In the genomic region with DNA sequence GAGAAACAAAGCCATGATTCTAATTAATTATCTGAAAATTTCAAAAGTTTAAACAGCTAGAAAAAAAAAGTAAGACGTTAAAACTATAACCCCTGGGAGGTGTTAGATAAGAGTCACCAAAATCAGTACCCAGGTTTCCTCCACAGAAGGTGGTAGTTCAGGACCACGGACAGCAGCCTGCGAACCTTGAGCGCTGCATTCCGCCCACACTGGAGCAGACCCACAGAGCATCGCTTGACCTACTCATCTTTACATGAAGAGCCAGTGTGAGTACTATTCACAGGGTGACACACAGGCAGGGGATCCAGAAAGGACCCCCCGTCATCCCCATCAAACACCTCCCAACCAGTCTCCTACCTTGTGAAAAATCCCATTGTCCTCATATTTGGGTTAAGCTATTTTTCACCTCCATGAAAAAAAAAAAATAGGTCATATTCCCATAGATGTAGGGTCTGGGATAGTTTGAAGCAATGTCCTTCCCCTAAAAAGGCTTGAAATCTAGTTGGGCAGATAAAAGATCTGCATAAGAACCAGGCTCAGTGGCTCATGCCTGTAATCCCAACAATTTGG, we compare ENCODE assay signal across 9 cellular contexts. TPM values are rescaled to one million over a fixed set of nuclear protein-coding genes. Genes with fewer than 3 reads are reported as not detected.
DNase-seq lines count a peak whose midpoint lies in the region; ATAC-seq and TF ChIP-seq lines count a peak whose summit lies in the region.
"Had no signal": no experiment of that assay in that cellular context is flagged by ENCODE, and none has a peak within 500 bp of the region (broad histone marks: within the 10 kb centered on the region; RNA-seq: fewer than 3 reads in every experiment).

No MANE protein-coding gene starts in this region.

- no peak for ATAC-seq in HG02970 (IDR thresholded peaks at IDR 0.05; ENCODE audit: low FRiP score, unreplicated experiment)

- intact Hi-C loops in Calu3 (cut with micrococcal nuclease; ENCODE audit: unreplicated experiment) = no loop called here
- intact Hi-C loops in activated naive CD4-positive, alpha-beta T cell treated with anti-CD3 and anti-CD28 coated beads for 36 hours (cut with micrococcal nuclease) = loop anchor here (1.0 kb wide), 1 partner anchor 9 kb away; a partner anchor contains a TSS

- no peak for TF ChIP-seq CTCF in Calu3 (IDR thresholded peaks at IDR 0.05; ENCODE audit: unreplicated experiment)

- peaks cover 66% of the 10 kb centered on the region for H3K27me3 Mint-ChIP-seq in Calu3 (ENCODE audit: unreplicated experiment)
- H3K27me3 Mint-ChIP-seq in activated naive CD4-positive, alpha-beta T cell treated with anti-CD3 and anti-CD28 coated beads for 36 hours (ENCODE audit: low read depth) = peaks cover 5% of the 10 kb centered on the region

- peak; percentile 37 for DNase-seq in Calu3
- peak; percentile 22 for DNase-seq in LoVo (ENCODE audit: low spot score)
- peak; percentile 69 for DNase-seq in activated naive CD4-positive, alpha-beta T cell treated with anti-CD3 and anti-CD28 coated beads for 36 hours
- DNase-seq in mucosa of gallbladder (ENCODE audit: low spot score) = peak; percentile 40
- no peak for DNase-seq in glomerular visceral epithelial cell (ENCODE audit: extremely low spot score)
- no peak for DNase-seq in NCI-H446 treated with DMSO at 0.1 percent for 48 hours (lab: John Stamatoyannopoulos, UW)
- DNase-seq in GOT3 (lab: John Stamatoyannopoulos, UW) = no peak
- DNase-seq: SHP77 treated with DMSO at 0.1 percent for 48 hours had no signal

- no TSS peak for BruUV-seq in Calu3 (replicated peaks; lab: Mats Ljungman, UMichigan)

- H3K9me3 Mint-ChIP-seq in Calu3 (ENCODE audit: low read depth, unreplicated experiment) = no peaks in the 10 kb centered on the region
- no peaks in the 10 kb centered on the region for H3K9me3 Mint-ChIP-seq in activated naive CD4-positive, alpha-beta T cell treated with anti-CD3 and anti-CD28 coated beads for 36 hours

- H3K4me3 Mint-ChIP-seq in Calu3 (ENCODE audit: low read depth, unreplicated experiment) = no peak overlapping the region
- H3K4me3 Mint-ChIP-seq in activated naive CD4-positive, alpha-beta T cell treated with anti-CD3 and anti-CD28 coated beads for 36 hours = no peak overlapping the region

- H3K36me3 Mint-ChIP-seq in Calu3 (ENCODE audit: insufficient read depth, unreplicated experiment) = no peaks in the 10 kb centered on the region
- no peaks in the 10 kb centered on the region for H3K36me3 Mint-ChIP-seq in activated naive CD4-positive, alpha-beta T cell treated with anti-CD3 and anti-CD28 coated beads for 36 hours (ENCODE audit: low read depth)

- CTCF ChIA-PET in Calu3 (lab: Charles Lee) = no interaction called here
- CTCF ChIA-PET in activated naive CD4-positive, alpha-beta T cell treated with anti-CD3 and anti-CD28 coated beads for 36 hours (lab: Charles Lee) = interaction anchor here (0.7 kb wide), 1 partner anchor 41 kb away, joined by 3 read pairs; no protein-coding TSS in a partner anchor

- no peak overlapping the region for H3K27ac Mint-ChIP-seq in Calu3 (ENCODE audit: unreplicated experiment)
- no peak overlapping the region for H3K27ac Mint-ChIP-seq in activated naive CD4-positive, alpha-beta T cell treated with anti-CD3 and anti-CD28 coated beads for 36 hours

- H3K4me1 Mint-ChIP-seq in Calu3 (ENCODE audit: low read depth, unreplicated experiment) = no peaks in the 10 kb centered on the region
- H3K4me1 Mint-ChIP-seq in activated naive CD4-positive, alpha-beta T cell treated with anti-CD3 and anti-CD28 coated beads for 36 hours (ENCODE audit: low read depth) = no peaks in the 10 kb centered on the region

RNA-seq across cellular contexts. Expression of a gene that starts 8.8 kb away (rescaled TPM):
- total RNA-seq in Calu3 (2022) (0.17 and 0.24 TPM in 2 replicates), mucosa of gallbladder (0.29 TPM)
- not detected for total RNA-seq in activated naive CD4-positive, alpha-beta T cell treated with anti-CD3 and anti-CD28 coated beads for 36 hours

Comparison
In these comparisons a context has a peak if more than half of its experiments do, and no peak if none do; other contexts are left out.
1. DNase-seq: peak in Calu3 (single experiment), LoVo (single experiment), activated naive CD4-positive, alpha-beta T cell treated with anti-CD3 and anti-CD28 coated beads for 36 hours (single experiment) and mucosa of gallbladder (single experiment); none in glomerular visceral epithelial cell (single experiment), NCI-H446 treated with DMSO at 0.1 percent for 48 hours (single experiment) and GOT3 (single experiment).